In the genomic region with DNA sequence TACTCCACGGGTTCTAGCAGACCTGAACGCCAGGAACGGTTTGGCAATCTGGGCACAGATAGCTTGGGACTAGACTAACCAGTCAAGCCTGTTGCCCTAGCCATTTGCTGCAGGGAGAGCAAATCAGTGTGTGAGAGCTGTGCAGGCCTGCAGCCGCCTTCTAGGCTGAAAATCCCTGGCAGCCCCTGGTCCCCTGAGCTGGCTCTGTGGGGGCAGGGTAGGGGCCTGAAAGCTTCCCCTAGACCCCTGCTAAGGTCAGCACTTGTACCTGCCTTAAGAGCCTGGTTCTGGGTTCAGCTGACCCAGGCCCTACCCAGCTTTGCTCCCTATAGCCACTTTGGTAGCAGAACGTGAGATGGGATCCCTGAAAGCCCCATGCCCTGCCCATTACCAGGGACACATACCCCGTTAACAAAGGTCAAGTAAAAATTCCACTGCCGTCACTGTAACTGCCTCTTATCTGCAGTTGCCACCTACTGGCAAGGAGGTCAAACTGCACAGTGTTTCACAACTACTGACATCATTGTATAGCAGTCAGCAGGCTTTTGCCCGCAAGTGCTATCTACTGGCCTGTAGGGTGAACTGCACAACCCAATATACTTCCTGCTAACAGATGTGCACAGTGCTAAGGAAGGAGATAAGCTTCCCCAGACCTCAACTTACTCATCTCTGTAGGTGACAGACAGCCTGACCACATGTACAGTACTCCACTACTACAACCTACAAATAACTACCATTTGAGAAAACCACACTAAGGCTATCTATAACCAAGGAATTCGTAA, we compare ENCODE assay signal across 8 cellular contexts.
DNase-seq lines count a peak whose midpoint lies in the region; ATAC-seq, FAIRE-seq and TF ChIP-seq lines count a peak whose summit lies in the region.

No MANE protein-coding gene starts in this region.

- H3K27ac ChIP-seq in astrocyte (ENCODE audit: low read depth, low read length) (no peak overlapping the region), liver (ENCODE audit: low read depth in 1 of 2, low read length in 2 of 2) (no peak overlapping the region), thyroid gland (no peak overlapping the region)

- H3K79me2 ChIP-seq in astrocyte (ENCODE audit: insufficient read depth, low read length) = no peaks in the 10 kb centered on the region

- TF ChIP-seq CTCF in astrocyte (IDR thresholded peaks at IDR 0.05; ENCODE audit: insufficient read depth, low read depth, low read length) (peak; percentile 39), liver (IDR thresholded peaks at IDR 0.05; ENCODE audit: low read depth, low read length, missing input control) (peak; percentile 57), thyroid gland (IDR thresholded peaks at IDR 0.05) (peak in 2 of 6 experiments; percentile 36)

- H3K27me3 Mint-ChIP-seq in astrocyte (ENCODE audit: low read depth, unreplicated experiment) = no peaks in the 10 kb centered on the region

- no peak for FAIRE-seq in astrocyte (lab: Jason Lieb, UNC)

- peak; percentile 99 for ATAC-seq in GM21423 (IDR thresholded peaks at IDR 0.05; ENCODE audit: unreplicated experiment)
- ATAC-seq in HG03575 (IDR thresholded peaks at IDR 0.05; ENCODE audit: extremely low read depth, insufficient number of reproducible peaks, low FRiP score, unreplicated experiment) = peak; percentile 75

- H3K4me1 ChIP-seq in astrocyte (ENCODE audit: insufficient read depth, low read length) (no peaks in the 10 kb centered on the region), liver (ENCODE audit: control insufficient read depth in 4 of 4, insufficient read depth in 4 of 4, low read length in 3 of 4) (no peaks in the 10 kb centered on the region), thyroid gland (no peaks in the 10 kb centered on the region)

- no peaks in the 10 kb centered on the region for H4K20me1 ChIP-seq in astrocyte (ENCODE audit: insufficient read depth, low read length)

- 70% methylated on average over 9 of the region's 9 CpGs for WGBS in liver
- WGBS in thyroid gland, 2 donors = 45 to 46% methylated on average over 8 of the region's 9 CpGs

- H3K4me3 ChIP-seq in astrocyte (ENCODE audit: insufficient read depth, low read depth, low read length) (no peak overlapping the region), liver (ENCODE audit: low read depth in 1 of 3, low read length in 3 of 3) (no peak overlapping the region), thyroid gland (replicated peaks in 1 of 3) (no peak overlapping the region)

- H3K9me3 Mint-ChIP-seq in astrocyte (ENCODE audit: unreplicated experiment) = peaks cover 16% of the 10 kb centered on the region

- H3K4me2 ChIP-seq in astrocyte (ENCODE audit: low read length) = no peak overlapping the region

- H3K9ac ChIP-seq in astrocyte (ENCODE audit: low read length) (no peak overlapping the region), liver (ENCODE audit: low read depth in 1 of 2, low read length in 2 of 2) (no peak overlapping the region)

- intact Hi-C loops in thyroid gland (cut with DNase I) = no loop called here

- peak; percentile 57 to 79 for TF ChIP-seq RAD21 in liver (IDR thresholded peaks at IDR 0.05)

- DNase-seq in EL = peak; percentile 55
- peak; percentile 90 for DNase-seq in SKM-1 treated with dmso at 0.1 percent for 144 hours (lab: John Stamatoyannopoulos, UW; ENCODE audit: unreplicated experiment)
- peak; percentile 7 for DNase-seq in astrocyte (ENCODE audit: low read depth)
- peak; percentile 6 to 8 for DNase-seq in thyroid gland
- DNase-seq in effector CD8-positive, alpha-beta T cell (lab: John Stamatoyannopoulos, UW) = no peak

- H3K36me3 ChIP-seq in astrocyte (ENCODE audit: insufficient read depth, low read length) = no peaks in the 10 kb centered on the region
- no peaks in the 10 kb centered on the region for H3K36me3 ChIP-seq in liver (ENCODE audit: control insufficient read depth in 4 of 4, insufficient read depth in 3 of 4, low read depth in 1 of 4, low read length in 3 of 4)
- no peaks in the 10 kb centered on the region for H3K36me3 ChIP-seq in thyroid gland

- H3K9me3 ChIP-seq in astrocyte (ENCODE audit: insufficient read depth, low read depth, low read length) = no peaks in the 10 kb centered on the region
- peaks cover 0 to 3% (median 1%) of the 10 kb centered on the region in 4 donors for H3K9me3 ChIP-seq in liver (ENCODE audit: control insufficient read depth in 4 of 4, low read length in 3 of 4)
- H3K9me3 ChIP-seq in thyroid gland = no peaks in the 10 kb centered on the region

- H3K27me3 ChIP-seq in astrocyte (ENCODE audit: insufficient read depth, low read length) (no peaks in the 10 kb centered on the region), liver (ENCODE audit: control insufficient read depth in 4 of 4, insufficient read depth in 4 of 4, low read length in 3 of 4) (no peaks in the 10 kb centered on the region), thyroid gland (no peaks in the 10 kb centered on the region)

- no peak for TF ChIP-seq POLR2A in thyroid gland (IDR thresholded peaks at IDR 0.05)

- no peak overlapping the region for H3K4me3 Mint-ChIP-seq in astrocyte (ENCODE audit: unreplicated experiment)

- H2AFZ ChIP-seq in astrocyte (ENCODE audit: low read depth, low read length) = no peak overlapping the region

- H3K27ac Mint-ChIP-seq in astrocyte (ENCODE audit: unreplicated experiment) = no peak overlapping the region

- no peaks in the 10 kb centered on the region for H3K36me3 Mint-ChIP-seq in astrocyte (ENCODE audit: low read depth, unreplicated experiment)

- no peaks in the 10 kb centered on the region for H3K4me1 Mint-ChIP-seq in astrocyte (ENCODE audit: low read depth, unreplicated experiment)

TF ChIP-seq in liver, 16 proteins besides CTCF, POLR2A, EP300 and RAD21:
- TF ChIP-seq SP1 (IDR thresholded peaks at IDR 0.05) = no peak
- TF ChIP-seq HNF4A (conservative IDR thresholded peaks at IDR 0.05) = no peak
- TF ChIP-seq, protein P1, sequence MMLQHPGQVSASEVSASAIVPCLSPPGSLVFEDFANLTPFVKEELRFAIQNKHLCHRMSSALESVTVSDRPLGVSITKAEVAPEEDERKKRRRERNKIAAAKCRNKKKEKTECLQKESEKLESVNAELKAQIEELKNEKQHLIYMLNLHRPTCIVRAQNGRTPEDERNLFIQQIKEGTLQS (IDR thresholded peaks at IDR 0.05) = no peak
- TF ChIP-seq FOXA2 (IDR thresholded peaks at IDR 0.05) = no peak
- TF ChIP-seq, protein P2, sequence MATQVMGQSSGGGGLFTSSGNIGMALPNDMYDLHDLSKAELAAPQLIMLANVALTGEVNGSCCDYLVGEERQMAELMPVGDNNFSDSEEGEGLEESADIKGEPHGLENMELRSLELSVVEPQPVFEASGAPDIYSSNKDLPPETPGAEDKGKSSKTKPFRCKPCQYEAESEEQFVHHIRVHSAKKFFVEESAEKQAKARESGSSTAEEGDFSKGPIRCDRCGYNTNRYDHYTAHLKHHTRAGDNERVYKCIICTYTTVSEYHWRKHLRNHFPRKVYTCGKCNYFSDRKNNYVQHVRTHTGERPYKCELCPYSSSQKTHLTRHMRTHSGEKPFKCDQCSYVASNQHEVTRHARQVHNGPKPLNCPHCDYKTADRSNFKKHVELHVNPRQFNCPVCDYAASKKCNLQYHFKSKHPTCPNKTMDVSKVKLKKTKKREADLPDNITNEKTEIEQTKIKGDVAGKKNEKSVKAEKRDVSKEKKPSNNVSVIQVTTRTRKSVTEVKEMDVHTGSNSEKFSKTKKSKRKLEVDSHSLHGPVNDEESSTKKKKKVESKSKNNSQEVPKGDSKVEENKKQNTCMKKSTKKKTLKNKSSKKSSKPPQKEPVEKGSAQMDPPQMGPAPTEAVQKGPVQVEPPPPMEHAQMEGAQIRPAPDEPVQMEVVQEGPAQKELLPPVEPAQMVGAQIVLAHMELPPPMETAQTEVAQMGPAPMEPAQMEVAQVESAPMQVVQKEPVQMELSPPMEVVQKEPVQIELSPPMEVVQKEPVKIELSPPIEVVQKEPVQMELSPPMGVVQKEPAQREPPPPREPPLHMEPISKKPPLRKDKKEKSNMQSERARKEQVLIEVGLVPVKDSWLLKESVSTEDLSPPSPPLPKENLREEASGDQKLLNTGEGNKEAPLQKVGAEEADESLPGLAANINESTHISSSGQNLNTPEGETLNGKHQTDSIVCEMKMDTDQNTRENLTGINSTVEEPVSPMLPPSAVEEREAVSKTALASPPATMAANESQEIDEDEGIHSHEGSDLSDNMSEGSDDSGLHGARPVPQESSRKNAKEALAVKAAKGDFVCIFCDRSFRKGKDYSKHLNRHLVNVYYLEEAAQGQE (IDR thresholded peaks at IDR 0.05) = no peak
- no peak for TF ChIP-seq HNF4G (IDR thresholded peaks at IDR 0.05)
- TF ChIP-seq EGR1 (IDR thresholded peaks at IDR 0.05; ENCODE audit: low read depth in 2 of 2) = no peak
